In genomic region chr20:58174708-58175287, GRCh38 we compare ENCODE assay signal across 12 cellular contexts.
DNase-seq lines count a peak whose midpoint lies in the region; ATAC-seq lines count a peak whose summit lies in the region.
"Had no signal": no experiment of that assay in that cellular context is flagged by ENCODE, and none has a peak within 500 bp of the region (broad histone marks: within the 10 kb centered on the region; RNA-seq: fewer than 3 reads in every experiment).

No MANE protein-coding gene starts in this region.

- H3K27ac ChIP-seq in skin epidermis: peak overlapping the region in 18 of 21 experiments; percentile 17 to 83 (median 67)

- no peak overlapping the region for H3K4me3 ChIP-seq in skin epidermis
- H3K4me3 ChIP-seq: body of pancreas had no signal

- DNase-seq in EH (ENCODE audit: low read depth) (peak; percentile 3), astrocyte of the hippocampus (ENCODE audit: low read depth, low spot score) (peak; percentile 32), iris pigment epithelial cell (ENCODE audit: low read depth) (peak; percentile 15), DMS 273 (lab: John Stamatoyannopoulos, UW; ENCODE audit: unreplicated experiment) (no peak), NCI-H1105 (lab: John Stamatoyannopoulos, UW) (no peak)
- no peak for DNase-seq in activated CD4-positive, CD25-positive, alpha-beta regulatory T cell treated with anti-CD3 and anti-CD28 coated beads, Interleukin-2, amount 50 U/mL, for 72 hours
- DNase-seq: NCI-H1694, occipital lobe had no signal

- ATAC-seq in GM18861 (IDR thresholded peaks at IDR 0.05; ENCODE audit: unreplicated experiment): no peak
- ATAC-seq: body of pancreas, HCT116 had no signal

Comparison
In these comparisons a context has a peak if more than half of its experiments do, and no peak if none do; other contexts are left out.
1. DNase-seq: peak in EH (single experiment), astrocyte of the hippocampus (single experiment) and iris pigment epithelial cell (single experiment); none in DMS 273 (single experiment), NCI-H1105 (single experiment) and activated CD4-positive, CD25-positive, alpha-beta regulatory T cell treated with anti-CD3 and anti-CD28 coated beads, Interleukin-2, amount 50 U/mL, for 72 hours (single experiment).